34 cellular contexts compared by ENCODE assay signal in the genomic region with DNA sequence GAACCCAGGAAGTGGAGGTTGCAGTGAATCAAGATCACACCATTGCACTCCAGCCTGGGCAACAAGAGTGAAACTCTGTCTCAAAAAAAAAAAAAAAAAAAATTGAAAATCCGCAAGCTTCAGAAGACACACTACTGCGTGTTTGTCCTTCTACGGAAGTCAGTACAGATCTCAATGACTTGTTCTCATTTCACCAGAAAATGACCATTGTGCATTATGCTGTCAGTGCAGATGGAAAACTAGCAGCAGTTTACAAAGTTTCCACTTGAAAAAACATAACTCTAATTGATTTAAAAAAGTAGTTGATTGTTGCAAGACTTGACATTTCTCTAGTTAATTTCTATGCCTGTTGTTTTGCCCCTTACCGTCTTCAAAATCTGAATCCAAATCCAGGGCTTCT.
"Had no signal": no experiment of that assay in that cellular context is flagged by ENCODE, and none has a peak within 500 bp of the region (broad histone marks: within the 10 kb centered on the region; RNA-seq: fewer than 3 reads in every experiment).

No MANE protein-coding gene starts in this region.

- H3K4me3 ChIP-seq: MG63 had no signal

- H3K27ac ChIP-seq: KMS-11 had no signal

- H3K27me3 ChIP-seq: MG63 had no signal

- DNase-seq: Karpas-422, Kasumi-1, KG1, MG63, MM.1S, MV-4-11, NCI-H1048, NCI-H1092, NCI-H1092 treated with DMSO at 0.1 percent for 48 hours, NCI-H1105, NCI-H1105 treated with DMSO at 0.1 percent for 48 hours, NCI-H1417, NCI-H1417 treated with DMSO at 0.1 percent for 48 hours, NCI-H1436, NCI-H1436 treated with DMSO at 0.1 percent for 48 hours, NCI-H146, NCI-H1694, NCI-H1694 treated with DMSO at 0.1 percent for 48 hours, NCI-H187, NCI-H187 treated with DMSO at 0.1 percent for 48 hours, NCI-H1930, NCI-H2029, NCI-H2029 treated with DMSO at 0.1 percent for 48 hours, NCI-H2081, NCI-H2081 treated with DMSO at 0.1 percent for 48 hours, NCI-H2107, NCI-H2171, NCI-H2171 treated with DMSO at 0.1 percent for 48 hours, NCI-H2227 treated with DMSO at 0.1 percent for 48 hours, NCI-H226, NCI-H345, NCI-H446, NCI-H446 treated with DMSO at 0.1 percent for 48 hours had no signal

- H3K9ac ChIP-seq: KMS-11 had no signal

- H3K4me2 ChIP-seq: KMS-11 had no signal
